Comparison of ENCODE assay signal across 9 cellular contexts in genomic region chr12:72273851-72274284, GRCh38. TPM values are rescaled to one million over a fixed set of nuclear protein-coding genes. Genes with fewer than 3 reads are reported as not detected.
A peak's percentile ranks its signal among the peaks of the same experiment; 100 is the strongest.
DNase-seq lines count a peak whose midpoint lies in the region; ATAC-seq and TF ChIP-seq lines count a peak whose summit lies in the region.
"Had no signal": no experiment of that assay in that cellular context is flagged by ENCODE, and none has a peak within 500 bp of the region (broad histone marks: within the 10 kb centered on the region; RNA-seq: fewer than 3 reads in every experiment).

No MANE protein-coding gene starts in this region.

- 2% methylated on average over 12 of the region's 16 CpGs for WGBS in right lobe of liver (ENCODE audit: insufficient coverage, low coverage, low lambda C conversion rate, missing lambda C conversion rate)
- 11 to 16% methylated on average over 16 of the region's 16 CpGs for WGBS in tibial nerve, 2 donors

- DNase-seq in NCI-H82 (lab: John Stamatoyannopoulos, UW) (peak; percentile 41), NCI-H82 treated with DMSO at 0.1 percent for 48 hours (lab: John Stamatoyannopoulos, UW; ENCODE audit: unreplicated experiment) (no peak), dorsolateral prefrontal cortex (peak in 4 of 10 donors; percentile 5 to 61 (median 39)), right lobe of liver (peak; percentile 28 to 80 (median 55)), tibial nerve (ENCODE audit: low spot score in 2 of 2) (no peak), NCI-H774 (lab: John Stamatoyannopoulos, UW) (no peak)
- DNase-seq in activated CD4-positive, CD25-positive, alpha-beta regulatory T cell (lab: John Stamatoyannopoulos, UW), result no peak
- DNase-seq: NCI-H1930 had no signal

- H3K27ac ChIP-seq in dorsolateral prefrontal cortex, result peak overlapping the region in 21 of 59 donors; percentile 16 to 90 (median 80)
- H3K27ac ChIP-seq in right lobe of liver, result peak overlapping the region in 1 of 3 donors; percentile 19
- H3K27ac ChIP-seq in tibial nerve, result no peak overlapping the region

- H3K9me3 ChIP-seq in right lobe of liver (no peaks in the 10 kb centered on the region), tibial nerve (no peaks in the 10 kb centered on the region)

- H3K27me3 ChIP-seq in dorsolateral prefrontal cortex, result peaks cover 0 to 41% (median 8%) of the 10 kb centered on the region in 45 donors
- no peaks in the 10 kb centered on the region for H3K27me3 ChIP-seq in right lobe of liver
- H3K27me3 ChIP-seq in tibial nerve, result peaks cover 0 to 44% of the 10 kb centered on the region in 2 donors

- intact Hi-C loops in dorsolateral prefrontal cortex (cut with DNase I), result loop anchor here (5.0 to 10.0 kb wide), 3 partner anchors 68 to 257 kb away; no protein-coding TSS in a partner anchor
- intact Hi-C loops in right lobe of liver (cut with DNase I), result loop anchor here in 1 of 2 donors (10.0 kb wide), 1 partner anchor 339 kb away; the partner anchor contains the start of gene TPH2

- TF ChIP-seq CTCF in dorsolateral prefrontal cortex (IDR thresholded peaks at IDR 0.05 in 54 of 56, conservative IDR thresholded peaks at IDR 0.05 in 2 of 56; ENCODE audit: low read depth in 1 of 56, partially characterized antibody in 56 of 56), result no peak
- TF ChIP-seq CTCF in right lobe of liver (IDR thresholded peaks at IDR 0.05), result no peak
- no peak for TF ChIP-seq CTCF in tibial nerve (IDR thresholded peaks at IDR 0.05)

- ATAC-seq in right lobe of liver (peak; percentile 45 to 73 (median 58)), HG03571 (IDR thresholded peaks at IDR 0.05; ENCODE audit: unreplicated experiment) (no peak)

- no peak for TF ChIP-seq EP300 in tibial nerve (IDR thresholded peaks at IDR 0.05)

- H3K36me3 ChIP-seq in right lobe of liver (no peaks in the 10 kb centered on the region), tibial nerve (no peaks in the 10 kb centered on the region)

- TF ChIP-seq POLR2A in right lobe of liver (IDR thresholded peaks at IDR 0.05), result no peak
- TF ChIP-seq POLR2A in tibial nerve (IDR thresholded peaks at IDR 0.05), result no peak

- peak overlapping the region; percentile 43 to 85 (median 70) for H3K4me3 ChIP-seq in dorsolateral prefrontal cortex
- H3K4me3 ChIP-seq in right lobe of liver, result peak overlapping the region in 2 of 3 donors; percentile 17 to 54
- peak overlapping the region in 3 of 4 donors; percentile 55 to 66 (median 64) for H3K4me3 ChIP-seq in tibial nerve

- H3K4me1 ChIP-seq in right lobe of liver (peaks cover 0 to 12% (median 2%) of the 10 kb centered on the region in 4 donors), tibial nerve (peaks cover 0 to 33% (median 0%) of the 10 kb centered on the region in 4 donors)

RNA-seq across cellular contexts. Expression of gene TRHDE, which starts 1.7 kb away (rescaled TPM):
- total RNA-seq in dorsolateral prefrontal cortex (10 to 100 TPM; 14.1 to 93.9 (median 41.5) TPM), right lobe of liver (1 to 10 TPM in 2 of 6 experiments, under 1 TPM in 4; 0.10 to 4.3 (median 0.90) TPM), tibial nerve (10 to 100 TPM in 1 of 4 donors, 1 to 10 TPM in 2, under 1 TPM in 1; 0.98 to 11.1 (median 2.8) TPM)

Comparison
In these comparisons a context has a peak if more than half of its experiments do, and no peak if none do; other contexts are left out.
1. DNase-seq: peak in NCI-H82 (single experiment) and right lobe of liver (3 of 3); none in NCI-H82 treated with DMSO at 0.1 percent for 48 hours (single experiment), tibial nerve (0 of 2), activated CD4-positive, CD25-positive, alpha-beta regulatory T cell (0 of 4) and NCI-H774 (single experiment).
2. Peak in every context shown above with its lines, with median percentiles within 50 percentile points of each other: H3K4me3 ChIP-seq.